ENCODE assay signal across 25 cellular contexts in the genomic region with DNA sequence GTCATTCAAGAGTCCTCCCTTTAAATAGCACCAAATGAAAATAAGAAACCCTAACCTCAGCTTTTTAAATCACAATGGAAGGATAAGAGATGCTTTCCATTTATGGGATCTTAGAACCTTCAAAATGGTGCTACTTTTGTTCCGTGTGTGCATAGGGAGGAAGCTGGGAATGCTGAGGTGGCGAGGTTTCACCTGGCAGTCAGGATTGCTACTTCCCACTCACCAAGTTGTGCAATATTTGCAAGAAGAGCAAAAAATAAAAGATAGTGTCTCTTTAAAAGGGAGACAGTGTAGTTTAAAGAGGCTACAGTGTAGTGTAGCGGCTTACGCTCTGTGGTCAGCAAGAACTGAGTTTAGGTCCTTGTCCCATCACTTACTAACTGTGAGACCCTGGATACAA.
DNase-seq lines count a peak whose midpoint lies in the region; ATAC-seq and TF ChIP-seq lines count a peak whose summit lies in the region.
"Had no signal": no experiment of that assay in that cellular context is flagged by ENCODE, and none has a peak within 500 bp of the region (broad histone marks: within the 10 kb centered on the region; RNA-seq: fewer than 3 reads in every experiment).

No MANE protein-coding gene starts in this region.

- dilution Hi-C loops in IMR-90 (cut with HindIII; ENCODE audit: low sequenced_read_pairs, unreplicated experiment): no loop called here

- CTCF ChIA-PET in IMR-90 (lab: Yijun Ruan, JAX) (no interaction called here), Calu3 (lab: Charles Lee) (no interaction called here)

- no peaks in the 10 kb centered on the region for H3K27me3 Mint-ChIP-seq in Calu3 (ENCODE audit: unreplicated experiment)
- H3K27me3 Mint-ChIP-seq: B cell; CD4-positive, alpha-beta T cell had no signal

- no peak overlapping the region for H2AK9ac ChIP-seq in IMR-90 (replicated peaks; ENCODE audit: low read depth, low read length, poor library complexity)

- H3K4me2 ChIP-seq in IMR-90 (ENCODE audit: low read depth, low read length): no peak overlapping the region
- H3K4me2 ChIP-seq: A549; BLaER1 treated with 17β-estradiol and CSF1 and Interleukin-3, amounts not matched to agents 10 nM and 100 nM had no signal

- no peaks in the 10 kb centered on the region for H4K20me1 ChIP-seq in IMR-90 (ENCODE audit: insufficient read depth, low read length)
- H4K20me1 ChIP-seq: BLaER1 treated with 17β-estradiol and CSF1 and Interleukin-3, amounts not matched to agents 10 nM and 100 nM had no signal

- no peak overlapping the region for H3K4me3 Mint-ChIP-seq in Calu3 (ENCODE audit: low read depth, unreplicated experiment)
- H3K4me3 Mint-ChIP-seq: B cell; CD4-positive, alpha-beta T cell; CD8-positive, alpha-beta T cell had no signal

- no peaks in the 10 kb centered on the region for H3K9me1 ChIP-seq in IMR-90 (ENCODE audit: insufficient read depth, low read length)

- H3K36me3 ChIP-seq in IMR-90 (ENCODE audit: control insufficient read depth, insufficient read depth, low read length): no peaks in the 10 kb centered on the region
- H3K36me3 ChIP-seq: BLaER1 treated with 17β-estradiol and CSF1 and Interleukin-3, amounts not matched to agents 10 nM and 100 nM had no signal

- H3K9me3 Mint-ChIP-seq in Calu3 (ENCODE audit: low read depth, unreplicated experiment): peaks cover 7% of the 10 kb centered on the region

- H2AFZ ChIP-seq in IMR-90 (replicated peaks; ENCODE audit: low read length, poor library complexity): no peak overlapping the region

- H4K8ac ChIP-seq in IMR-90 (ENCODE audit: low read depth in 2 of 2, low read length in 2 of 2): no peak overlapping the region

- H4K91ac ChIP-seq in IMR-90 (ENCODE audit: insufficient read depth, low read depth, low read length): no peak overlapping the region

- BruUV-seq in IMR-90 (replicated peaks; lab: Mats Ljungman, UMichigan): no TSS peak
- no TSS peak for BruUV-seq in Calu3 (replicated peaks; lab: Mats Ljungman, UMichigan)

- H3K27me3 ChIP-seq in IMR-90 (ENCODE audit: control insufficient read depth, insufficient read depth, low read length): no peaks in the 10 kb centered on the region
- H3K27me3 ChIP-seq: BLaER1 treated with 17β-estradiol and CSF1 and Interleukin-3, amounts not matched to agents 10 nM and 100 nM had no signal

- no peak overlapping the region for H3K56ac ChIP-seq in IMR-90 (ENCODE audit: extremely low read depth, insufficient read depth, low read length)

- H3K4me1 ChIP-seq in IMR-90 (ENCODE audit: control insufficient read depth, insufficient read depth, low read length): no peaks in the 10 kb centered on the region
- H3K4me1 ChIP-seq: A549; BLaER1 treated with 17β-estradiol and CSF1 and Interleukin-3, amounts not matched to agents 10 nM and 100 nM; Caco-2 had no signal

- H3K9me3 ChIP-seq in IMR-90 (ENCODE audit: control insufficient read depth, insufficient read depth, low read length): no peaks in the 10 kb centered on the region
- H3K9me3 ChIP-seq: A549; BLaER1 treated with 17β-estradiol and CSF1 and Interleukin-3, amounts not matched to agents 10 nM and 100 nM; Caco-2 had no signal

- intact Hi-C loops in IMR-90 (cut with micrococcal nuclease): no loop called here
- intact Hi-C loops in head of caudate nucleus (cut with DNase I): no loop called here
- intact Hi-C loops in Calu3 (cut with micrococcal nuclease; ENCODE audit: unreplicated experiment): no loop called here

- POLR2A ChIA-PET in IMR-90 (lab: Charles Lee; ENCODE audit: unreplicated experiment): no interaction called here

- no peak for TF ChIP-seq RAD21 in IMR-90 (IDR thresholded peaks at IDR 0.05; ENCODE audit: low read length)

- no peak overlapping the region for H2BK5ac ChIP-seq in IMR-90 (ENCODE audit: low read depth, low read length, poor library complexity, severe bottlenecking)

- H2AK5ac ChIP-seq in IMR-90 (ENCODE audit: low read depth, low read length): no peak overlapping the region

- ATAC-seq in IMR-90 (ENCODE audit: low read depth) (no peak), left lobe of liver (peak; percentile 15)
- ATAC-seq: A549; CD8-positive, alpha-beta T cell; GM12878 had no signal

- H3K23ac ChIP-seq in IMR-90 (ENCODE audit: low read depth, low read length): no peak overlapping the region

- H3K79me1 ChIP-seq in IMR-90 (ENCODE audit: low read depth in 1 of 2, low read length in 2 of 2): no peaks in the 10 kb centered on the region

- TF ChIP-seq CTCF in IMR-90 (conservative IDR thresholded peaks at IDR 0.05; ENCODE audit: low read depth, low read length): no peak
- TF ChIP-seq CTCF in Calu3 (IDR thresholded peaks at IDR 0.05; ENCODE audit: unreplicated experiment): no peak

- no peaks in the 10 kb centered on the region for H3K36me3 Mint-ChIP-seq in Calu3 (ENCODE audit: insufficient read depth, unreplicated experiment)
- H3K36me3 Mint-ChIP-seq: CD8-positive, alpha-beta T cell had no signal

- H4K5ac ChIP-seq in IMR-90 (ENCODE audit: low read depth, low read length): no peak overlapping the region

- H3K18ac ChIP-seq in IMR-90 (ENCODE audit: low read depth, low read length): no peak overlapping the region

- H2BK120ac ChIP-seq in IMR-90 (ENCODE audit: low read depth, low read length): no peak overlapping the region

- H2BK15ac ChIP-seq in IMR-90 (ENCODE audit: low read depth, low read length): no peak overlapping the region

- WGBS in IMR-90 (ENCODE audit: extremely low coverage in 2 of 2, insufficient read length in 1 of 2), 2 experiments: no CpG with 5 or more reads among the region's 4 CpGs

- H3K14ac ChIP-seq in IMR-90 (replicated peaks; ENCODE audit: low read depth, low read length): no peak overlapping the region

- no peak overlapping the region for H3K4me3 ChIP-seq in IMR-90 (ENCODE audit: insufficient read depth, low read depth, low read length)
- H3K4me3 ChIP-seq: A549; BLaER1 treated with 17β-estradiol and CSF1 and Interleukin-3, amounts not matched to agents 10 nM and 100 nM; GM12878 had no signal

- no peak for DNase-seq in IMR-90
- DNase-seq in head of caudate nucleus: peak in 33 of 42 donors; percentile 7 to 71 (median 27)
- DNase-seq in left lobe of liver (ENCODE audit: low spot score): no peak
- DNase-seq in putamen (ENCODE audit: low spot score): peak; percentile 47
- no peak for DNase-seq in stimulated activated CD4-positive, alpha-beta T cell treated with anti-CD3 and anti-CD28 coated beads, Interleukin-4, amount 100 ng/mL, for 1 hour
- no peak for DNase-seq in NOMO-1 treated with DMSO at 0.1 percent for 48 hours (lab: John Stamatoyannopoulos, UW; ENCODE audit: unreplicated experiment)
- no peak for DNase-seq in cerebellar nuclear complex (lab: John Stamatoyannopoulos, UW)
- no peak for DNase-seq in Calu3
- DNase-seq: AML-193; Caco-2; CD4-positive, alpha-beta T cell; CD8-positive, alpha-beta T cell; DMS 273 treated with DMSO at 0.1 percent for 48 hours; DMS153; DMS53; DMS79; DND-41; EL; GDM1 had no signal

- H2BK20ac ChIP-seq in IMR-90 (ENCODE audit: low read depth, low read length): no peak overlapping the region

- H3K4ac ChIP-seq in IMR-90 (ENCODE audit: low read depth, low read length): no peak overlapping the region

- in situ Hi-C loops in IMR-90 (cut with MboI; ENCODE audit: low sequenced_read_pairs): no loop called here

- no peaks in the 10 kb centered on the region for H3K4me1 Mint-ChIP-seq in Calu3 (ENCODE audit: low read depth, unreplicated experiment)

- H3K9ac ChIP-seq in IMR-90 (ENCODE audit: low read depth, low read length): no peak overlapping the region
- H3K9ac ChIP-seq: BLaER1 treated with 17β-estradiol and CSF1 and Interleukin-3, amounts not matched to agents 10 nM and 100 nM had no signal

- TF ChIP-seq POLR2A in IMR-90 (IDR thresholded peaks at IDR 0.05; ENCODE audit: low read depth, low read length): no peak

- H3K27ac Mint-ChIP-seq in Calu3 (ENCODE audit: unreplicated experiment): no peak overlapping the region
- H3K27ac Mint-ChIP-seq: B cell; CD4-positive, alpha-beta T cell; CD8-positive, alpha-beta T cell had no signal

- no peak overlapping the region for H3K27ac ChIP-seq in IMR-90 (ENCODE audit: insufficient read depth, low read length)
- H3K27ac ChIP-seq: 22Rv1; A549; BLaER1 treated with 17β-estradiol and CSF1 and Interleukin-3, amounts not matched to agents 10 nM and 100 nM; C4-2B had no signal

TF ChIP-seq in IMR-90, 13 proteins besides CTCF, POLR2A, EP300 and RAD21:
- TF ChIP-seq MAFK (IDR thresholded peaks at IDR 0.05; ENCODE audit: low read depth, low read length): no peak
- TF ChIP-seq NFE2L2 (IDR thresholded peaks at IDR 0.05; ENCODE audit: low read depth, low read length): no peak
- 0 out of 2 replicates have a peak, but pooled peaks have one; percentile 15 for TF ChIP-seq CEBPB (IDR thresholded peaks at IDR 0.05; ENCODE audit: low read depth, low read length)
- TF ChIP-seq CHD1 (IDR thresholded peaks at IDR 0.05; ENCODE audit: low read depth, low read length): no peak
- TF ChIP-seq, protein P1, sequence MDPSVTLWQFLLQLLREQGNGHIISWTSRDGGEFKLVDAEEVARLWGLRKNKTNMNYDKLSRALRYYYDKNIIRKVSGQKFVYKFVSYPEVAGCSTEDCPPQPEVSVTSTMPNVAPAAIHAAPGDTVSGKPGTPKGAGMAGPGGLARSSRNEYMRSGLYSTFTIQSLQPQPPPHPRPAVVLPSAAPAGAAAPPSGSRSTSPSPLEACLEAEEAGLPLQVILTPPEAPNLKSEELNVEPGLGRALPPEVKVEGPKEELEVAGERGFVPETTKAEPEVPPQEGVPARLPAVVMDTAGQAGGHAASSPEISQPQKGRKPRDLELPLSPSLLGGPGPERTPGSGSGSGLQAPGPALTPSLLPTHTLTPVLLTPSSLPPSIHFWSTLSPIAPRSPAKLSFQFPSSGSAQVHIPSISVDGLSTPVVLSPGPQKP (IDR thresholded peaks at IDR 0.05; ENCODE audit: borderline replicate concordance, low read depth, low read length): no peak

Comparison
In these comparisons a context has a peak if more than half of its experiments do, and no peak if none do; other contexts are left out.
1. DNase-seq: peak in head of caudate nucleus (33 of 42) and putamen (single experiment); none in IMR-90 (single experiment), left lobe of liver (single experiment), stimulated activated CD4-positive, alpha-beta T cell treated with anti-CD3 and anti-CD28 coated beads, Interleukin-4, amount 100 ng/mL, for 1 hour (single experiment), NOMO-1 treated with DMSO at 0.1 percent for 48 hours (single experiment), cerebellar nuclear complex (0 of 2) and Calu3 (single experiment).